Comparison of ENCODE assay signal across 8 cellular contexts in the genomic region with DNA sequence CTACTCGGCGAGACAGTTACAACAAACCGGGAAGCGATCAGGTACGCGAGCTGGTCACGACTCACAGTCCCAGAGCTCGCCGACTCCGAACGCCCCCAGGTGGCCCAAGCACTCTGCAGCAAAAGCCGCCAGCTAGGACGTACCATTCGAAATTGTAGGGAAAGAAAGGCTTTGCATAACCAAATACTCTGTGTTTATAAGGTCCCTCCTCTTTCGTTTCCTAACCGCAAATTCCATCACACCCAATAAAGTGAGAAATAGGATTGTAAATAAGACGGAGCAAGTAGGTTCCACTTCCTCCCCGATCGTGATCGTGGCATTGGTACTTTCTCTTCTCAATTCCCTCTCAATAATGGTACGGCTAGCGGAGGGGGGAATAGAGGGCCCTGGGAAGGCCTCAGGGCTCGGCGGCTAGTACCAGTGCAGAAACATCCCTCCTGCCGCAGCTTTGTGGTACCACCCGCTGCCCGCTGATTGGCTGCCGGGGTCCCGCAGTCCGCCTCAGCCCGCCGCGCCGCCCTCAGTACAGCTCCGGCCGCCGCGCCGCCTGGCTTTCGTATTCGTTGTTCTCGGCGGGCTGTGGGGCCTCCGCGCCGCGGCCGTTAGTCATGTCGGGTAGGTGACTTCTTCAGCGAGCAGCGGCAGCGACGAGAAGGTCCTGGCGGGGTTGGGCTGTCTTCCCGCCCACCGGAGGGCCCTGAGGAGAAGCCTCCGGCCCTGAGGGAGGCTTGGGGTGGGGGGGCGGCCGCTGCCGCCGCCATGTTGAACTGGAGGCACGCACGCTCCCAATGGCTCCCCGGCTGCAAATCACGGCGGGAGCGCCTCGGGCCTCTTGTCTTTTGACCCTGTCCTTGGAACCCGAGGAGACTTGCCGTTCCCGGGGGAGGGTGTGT. TPM values are rescaled to one million over a fixed set of nuclear protein-coding genes. Genes with fewer than 3 reads are reported as not detected.
DNase-seq lines count a peak whose midpoint lies in the region; TF ChIP-seq lines count a peak whose summit lies in the region.

Gene TAF15, plus strand, starts transcription at position 523 of the 893 bp plus-strand sequence. Its CDS starts 86 bp downstream, at position 609.

- H3K4me1 Mint-ChIP-seq in HFFc6 (ENCODE audit: low read depth), result peaks cover 55% of the 10 kb centered on the region
- H3K4me1 Mint-ChIP-seq in activated naive CD4-positive, alpha-beta T cell treated with anti-CD3 and anti-CD28 coated beads, Interleukin-2, amount 10 ng/mL, durations not matched to agents 7 days and 5 days, result peaks cover 64% of the 10 kb centered on the region

- H3K4me1 ChIP-seq in suprapubic skin, result peaks cover 29% of the 10 kb centered on the region

- CTCF ChIA-PET in activated naive CD4-positive, alpha-beta T cell treated with anti-CD3 and anti-CD28 coated beads, Interleukin-2, amount 10 ng/mL, durations not matched to agents 7 days and 5 days (lab: Charles Lee), result interaction anchor here (0.9 to 11.7 kb wide), 9 partner anchors 9 to 196 kb away, joined by 3 to 219 read pairs (median 3); partner anchors contain the start of genes MMP28 and RDM1

- H3K27ac ChIP-seq in suprapubic skin, result peak within 1 kb of the TSS; percentile 98

- H3K27me3 Mint-ChIP-seq in HFFc6 (ENCODE audit: insufficient read depth), result no peaks in the 10 kb centered on the region; the same call in none of the 2 replicates
- no peaks in the 10 kb centered on the region for H3K27me3 Mint-ChIP-seq in activated naive CD4-positive, alpha-beta T cell treated with anti-CD3 and anti-CD28 coated beads, Interleukin-2, amount 10 ng/mL, durations not matched to agents 7 days and 5 days

- no peaks in the 10 kb centered on the region for H3K27me3 ChIP-seq in suprapubic skin

- H3K4me3 Mint-ChIP-seq in HFFc6, result peak within 1 kb of the TSS; percentile 98
- peak within 1 kb of the TSS; percentile 89 for H3K4me3 Mint-ChIP-seq in activated naive CD4-positive, alpha-beta T cell treated with anti-CD3 and anti-CD28 coated beads, Interleukin-2, amount 10 ng/mL, durations not matched to agents 7 days and 5 days

- H3K27ac Mint-ChIP-seq in HFFc6, result peak within 1 kb of the TSS; percentile 98
- H3K27ac Mint-ChIP-seq in activated naive CD4-positive, alpha-beta T cell treated with anti-CD3 and anti-CD28 coated beads, Interleukin-2, amount 10 ng/mL, durations not matched to agents 7 days and 5 days, result peak within 1 kb of the TSS; percentile 99

- TF ChIP-seq POLR2A in suprapubic skin (IDR thresholded peaks at IDR 0.05), result peak; percentile 95 to 99

- H3K9me3 Mint-ChIP-seq in HFFc6, result no peaks in the 10 kb centered on the region
- no peaks in the 10 kb centered on the region for H3K9me3 Mint-ChIP-seq in activated naive CD4-positive, alpha-beta T cell treated with anti-CD3 and anti-CD28 coated beads, Interleukin-2, amount 10 ng/mL, durations not matched to agents 7 days and 5 days

- H3K36me3 Mint-ChIP-seq in HFFc6 (ENCODE audit: low read depth), result peaks cover 6% of the 10 kb centered on the region
- H3K36me3 Mint-ChIP-seq in activated naive CD4-positive, alpha-beta T cell treated with anti-CD3 and anti-CD28 coated beads, Interleukin-2, amount 10 ng/mL, durations not matched to agents 7 days and 5 days, result peaks cover 21% of the 10 kb centered on the region

- no peak for TF ChIP-seq EP300 in suprapubic skin (IDR thresholded peaks at IDR 0.05)

- peak within 1 kb of the TSS; percentile 99 for H3K4me3 ChIP-seq in GM08714 (ENCODE audit: low read length)
- peak within 1 kb of the TSS; percentile 88 for H3K4me3 ChIP-seq in suprapubic skin

- TF ChIP-seq CTCF in HFFc6 (IDR thresholded peaks at IDR 0.05) (peak; percentile 80), suprapubic skin (IDR thresholded peaks at IDR 0.05) (peak; percentile 76 to 78)

- no peaks in the 10 kb centered on the region for H3K9me3 ChIP-seq in suprapubic skin

- H3K36me3 ChIP-seq in suprapubic skin, result no peaks in the 10 kb centered on the region

- under 1% methylated on average over 24 of the region's 71 CpGs for WGBS in suprapubic skin

- DNase-seq in HFFc6 (peak; percentile 99), NAMALWA (ENCODE audit: low spot score) (peak; percentile 99), SK-N-DZ (ENCODE audit: low spot score) (peak; percentile 99), germinal center (ENCODE audit: low spot score) (peak; percentile 94), nucleus accumbens (lab: John Stamatoyannopoulos, UW) (peak; percentile 68 to 98 (median 94)), suprapubic skin (ENCODE audit: low spot score in 2 of 2) (peak; percentile 96 to 98)
- peak; percentile 98 for DNase-seq in activated naive CD4-positive, alpha-beta T cell treated with anti-CD3 and anti-CD28 coated beads, Interleukin-2, amount 10 ng/mL, durations not matched to agents 7 days and 5 days

RNA-seq across cellular contexts. Expression of gene TAF15, which starts in this region (rescaled TPM):
- total RNA-seq in HFFc6 (2021; fragmentation: NEBNext Ultra II Directional; extraction: Animal tissue kit (Norgen Biotek cat#: 25700)), result 100 to 1,000 TPM; 132 to 170 (median 146) TPM
- 23.9 and 24.0 TPM in 2 replicates for polyA plus RNA-seq in SK-N-DZ (2014; cell fraction: cytosol; rRNA removed)
- polyA plus RNA-seq in SK-N-DZ (2014; cell fraction: nucleus; rRNA removed), result 33.2 and 96.1 TPM in 2 replicates
- total RNA-seq in suprapubic skin, result 100 to 1,000 TPM in 1 of 4 donors, 10 to 100 TPM in 3; 52.0 to 149 (median 58.8) TPM

Comparison
In these comparisons a context has a peak if more than half of its experiments do, and no peak if none do; other contexts are left out.
1. Peak in every context shown above with its lines: DNase-seq, H3K4me3 ChIP-seq and H3K27ac ChIP-seq.